In the genomic region with DNA sequence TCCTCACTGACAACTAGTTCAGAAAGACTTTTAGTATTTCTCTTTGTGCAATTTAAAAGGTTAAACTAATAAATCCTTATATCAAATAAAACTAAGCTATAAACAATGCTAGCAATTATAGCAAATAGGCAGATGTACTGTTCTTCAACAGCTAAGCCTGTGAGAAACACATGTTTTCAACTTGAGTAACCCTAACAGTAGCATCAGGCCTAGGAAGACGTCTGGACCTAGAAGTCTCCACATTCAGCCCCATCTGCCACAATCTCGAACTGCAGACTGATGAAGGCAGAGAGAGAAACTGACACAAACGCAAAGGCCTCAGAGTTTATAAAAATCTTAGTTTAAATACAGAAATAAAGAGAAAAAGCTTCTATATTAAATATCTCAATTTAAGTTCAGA, we compare ENCODE assay signal across 11 cellular contexts. TPM values are rescaled to one million over a fixed set of nuclear protein-coding genes. Genes with fewer than 3 reads are reported as not detected.
DNase-seq lines count a peak whose midpoint lies in the region; ATAC-seq, FAIRE-seq and TF ChIP-seq lines count a peak whose summit lies in the region.
"Had no signal": no experiment of that assay in that cellular context is flagged by ENCODE, and none has a peak within 500 bp of the region (broad histone marks: within the 10 kb centered on the region; RNA-seq: fewer than 3 reads in every experiment).

No MANE protein-coding gene starts in this region.

- no peak for ATAC-seq in GM18870 (IDR thresholded peaks at IDR 0.05; ENCODE audit: unreplicated experiment)
- ATAC-seq: left ventricle myocardium superior had no signal

- H3K9me3 Mint-ChIP-seq in Caco-2 (ENCODE audit: unreplicated experiment) (no peaks in the 10 kb centered on the region), osteocyte (ENCODE audit: unreplicated experiment) (no peaks in the 10 kb centered on the region)

- H3K9ac ChIP-seq in Loucy (ENCODE audit: low read depth, low read length, poor library complexity, severe bottlenecking): peak overlapping the region; percentile 95

- no peak overlapping the region for H3K27ac Mint-ChIP-seq in Caco-2 (ENCODE audit: unreplicated experiment)
- no peak overlapping the region for H3K27ac Mint-ChIP-seq in osteocyte (ENCODE audit: unreplicated experiment)

- no peak overlapping the region for H2AFZ ChIP-seq in Loucy (ENCODE audit: low read length)

- DNase-seq in Caco-2: no peak
- DNase-seq in dermis blood vessel endothelial cell: peak; percentile 12
- no peak for DNase-seq in osteocyte (ENCODE audit: extremely low spot score, unreplicated experiment)
- no peak for DNase-seq in NCI-H2081 treated with DMSO at 0.1 percent for 48 hours (lab: John Stamatoyannopoulos, UW)
- DNase-seq in D721Med (ENCODE audit: insufficient read length, low spot score): no peak
- DNase-seq in stimulated activated CD4-positive, alpha-beta T cell treated with anti-CD3 and anti-CD28 coated beads, Interleukin-15, amount 100 ng/mL, for 24 hours: no peak
- DNase-seq: amniotic stem cell, left ventricle myocardium superior had no signal

- H3K4me2 ChIP-seq in Loucy (ENCODE audit: low read depth, low read length, poor library complexity, severe bottlenecking): peak overlapping the region; percentile 92

- peaks cover 57% of the 10 kb centered on the region for H4K20me1 ChIP-seq in Loucy (ENCODE audit: insufficient read depth, low read length, poor library complexity, severe bottlenecking)

- H3F3A ChIP-seq in Loucy (ENCODE audit: low read depth): 0 out of 2 replicates have a peak, but pooled peaks cover 2% of the 10 kb centered on the region

- TF ChIP-seq CTCF in Caco-2 (IDR thresholded peaks at IDR 0.05; ENCODE audit: insufficient read depth in 1 of 2, low read depth in 1 of 2, low read length in 1 of 2, severe bottlenecking in 1 of 2, unreplicated experiment in 1 of 2) (no peak), Loucy (conservative IDR thresholded peaks at IDR 0.05; ENCODE audit: low read length) (no peak), osteocyte (IDR thresholded peaks at IDR 0.05) (no peak), D721Med (IDR thresholded peaks at IDR 0.05; ENCODE audit: insufficient read depth, missing control alignments) (no peak)

- CTCF ChIA-PET in Caco-2 (lab: Charles Lee): no interaction called here

- FAIRE-seq in D721Med (lab: Jason Lieb, UNC): no peak
- FAIRE-seq: RCC 7860 had no signal

- H3K27me3 Mint-ChIP-seq in Caco-2 (ENCODE audit: insufficient read depth, unreplicated experiment): no peaks in the 10 kb centered on the region
- H3K27me3 Mint-ChIP-seq in osteocyte (ENCODE audit: unreplicated experiment): no peaks in the 10 kb centered on the region

- H3K4me1 Mint-ChIP-seq in Caco-2 (ENCODE audit: low read depth, unreplicated experiment) (peaks cover 6% of the 10 kb centered on the region), osteocyte (ENCODE audit: unreplicated experiment) (peaks cover 53% of the 10 kb centered on the region)

- H3K4me3 Mint-ChIP-seq in Caco-2 (ENCODE audit: unreplicated experiment) (peak overlapping the region; percentile 98), osteocyte (ENCODE audit: unreplicated experiment) (peak overlapping the region; percentile 97)

- H3K79me2 ChIP-seq in Loucy (ENCODE audit: insufficient read depth, low read length): peaks cover 95% of the 10 kb centered on the region

- H3K27me3 ChIP-seq in Caco-2 (replicated peaks; ENCODE audit: control insufficient read depth, insufficient read depth, low read length) (no peaks in the 10 kb centered on the region), Loucy (ENCODE audit: insufficient read depth, low read length, poor library complexity, severe bottlenecking) (no peaks in the 10 kb centered on the region)

- no peaks in the 10 kb centered on the region; the same call in 1 of the 2 replicates for H3K36me3 ChIP-seq in Caco-2 (ENCODE audit: control insufficient read depth, insufficient read depth, low read length)
- H3K36me3 ChIP-seq in Loucy (ENCODE audit: insufficient read depth, low read length): peaks cover 7% of the 10 kb centered on the region; the same call in 1 of the 2 replicates

- intact Hi-C loops in Caco-2 (cut with micrococcal nuclease; ENCODE audit: unreplicated experiment): no loop called here

- H3K36me3 Mint-ChIP-seq in Caco-2 (ENCODE audit: insufficient read depth, unreplicated experiment) (peaks cover 55% of the 10 kb centered on the region), osteocyte (ENCODE audit: unreplicated experiment) (peaks cover 9% of the 10 kb centered on the region)

- H3K4me1 ChIP-seq in Caco-2 (peaks cover 37% of the 10 kb centered on the region), Loucy (ENCODE audit: insufficient read depth, low read length, poor library complexity, severe bottlenecking) (peaks cover 60% of the 10 kb centered on the region)

- BruUV-seq in Caco-2 (replicated peaks; lab: Mats Ljungman, UMichigan): no TSS peak

- POLR2A ChIA-PET in Caco-2 (lab: Charles Lee): no interaction called here

- no peak overlapping the region for H3K4me3 ChIP-seq in Caco-2 (ENCODE audit: low read depth, low read length)
- H3K4me3 ChIP-seq in Loucy (ENCODE audit: low read length, poor library complexity, severe bottlenecking): peak overlapping the region; percentile 99

- no peaks in the 10 kb centered on the region for H3K9me2 ChIP-seq in Loucy (replicated peaks; ENCODE audit: low read depth, low read length)

- H3K9me3 ChIP-seq in Caco-2: no peaks in the 10 kb centered on the region
- no peaks in the 10 kb centered on the region for H3K9me3 ChIP-seq in Loucy (ENCODE audit: insufficient read depth, low read depth, low read length)

RNA-seq across cellular contexts. Expression of a gene that starts 2.5 kb away (rescaled TPM):
- total RNA-seq in Caco-2 (2022): 364 and 385 TPM in 2 replicates
- 241 and 289 TPM in 2 replicates for total RNA-seq in dermis blood vessel endothelial cell
- total RNA-seq in osteocyte: 289 and 309 TPM in 2 replicates

RNA-seq across cellular contexts. Expression of a gene that starts 3.0 kb away (rescaled TPM):
- total RNA-seq in Caco-2 (2022) (32.4 and 35.4 TPM in 2 replicates), dermis blood vessel endothelial cell (5.3 and 9.6 TPM in 2 replicates), osteocyte (20.9 and 22.5 TPM in 2 replicates)

RNA-seq across cellular contexts. Expression of a gene that starts 8.0 kb away (rescaled TPM):
- total RNA-seq in Caco-2 (2022): not detected in 2 replicates
- not detected in 2 replicates for total RNA-seq in dermis blood vessel endothelial cell
- total RNA-seq in osteocyte: not detected in 2 replicates
- total RNA-seq: left ventricle myocardium superior had no signal

RNA-seq across cellular contexts. Expression of a gene that starts 34.8 kb away (rescaled TPM):
- total RNA-seq in Caco-2 (2022) (23.1 and 23.5 TPM in 2 replicates), dermis blood vessel endothelial cell (19.2 and 29.0 TPM in 2 replicates), osteocyte (15.8 and 17.1 TPM in 2 replicates)
